Comparison of ENCODE assay signal across 9 cellular contexts in genomic region chr11:35214181-35214770, GRCh38.
DNase-seq lines count a peak whose midpoint lies in the region; ATAC-seq and TF ChIP-seq lines count a peak whose summit lies in the region.
"Had no signal": no experiment of that assay in that cellular context is flagged by ENCODE, and none has a peak within 500 bp of the region (broad histone marks: within the 10 kb centered on the region; RNA-seq: fewer than 3 reads in every experiment).

No MANE protein-coding gene starts in this region.

- CTCF ChIA-PET in HCT116 (lab: Charles Lee): no interaction called here

- TF ChIP-seq RAD21 in HCT116 (IDR thresholded peaks at IDR 0.05; ENCODE audit: low read depth): no peak

- peaks cover 46 to 64% of the 10 kb centered on the region in 2 experiments for H3K36me3 ChIP-seq in HCT116 (ENCODE audit: control insufficient read depth in 1 of 2, insufficient read depth in 2 of 2, low read length in 2 of 2)

- H3K4me1 ChIP-seq in HCT116 (ENCODE audit: control insufficient read depth in 1 of 2, insufficient read depth in 2 of 2, low read length in 2 of 2): peaks cover 16 to 44% of the 10 kb centered on the region in 2 experiments

- H3K9ac ChIP-seq in HCT116 (ENCODE audit: low read length): no peak overlapping the region

- H3K9me2 ChIP-seq in HCT116 (ENCODE audit: insufficient read depth): no peaks in the 10 kb centered on the region

- no peak for TF ChIP-seq CTCF in HCT116 (IDR thresholded peaks at IDR 0.05 in 2 of 3, conservative IDR thresholded peaks at IDR 0.05 in 1 of 3; ENCODE audit: borderline replicate concordance in 1 of 3, insufficient read depth in 1 of 3, low read depth in 2 of 3, low read length in 2 of 3)

- no peak overlapping the region for H2AFZ ChIP-seq in HCT116 (ENCODE audit: low read depth, low read length, poor library complexity, severe bottlenecking)

- TF ChIP-seq POLR2A in HCT116 (IDR thresholded peaks at IDR 0.05; ENCODE audit: borderline replicate concordance, extremely low read depth, insufficient read depth, insufficient read length): no peak

- peak overlapping the region; percentile 35 for H3K4me2 ChIP-seq in HCT116 (ENCODE audit: low read length)

- RAD21 ChIA-PET in HCT116 (lab: Charles Lee; ENCODE audit: low non-redundant PET in 1 of 2, low total read pairs in 2 of 2, uncharacterized antibody in 2 of 2, unreplicated experiment in 2 of 2): no interaction called here

- no peaks in the 10 kb centered on the region for H3K27me3 ChIP-seq in HCT116 (ENCODE audit: insufficient read depth, low read length)

- no TSS peak for BruUV-seq in HCT116 (replicated peaks; lab: Mats Ljungman, UMichigan)

- H3K4me3 ChIP-seq in HCT116 (replicated peaks in 1 of 2; ENCODE audit: low read depth in 1 of 2, low read length in 2 of 2): no peak overlapping the region

- H4K20me1 ChIP-seq in HCT116 (ENCODE audit: insufficient read depth): no peaks in the 10 kb centered on the region

- peaks cover 5% of the 10 kb centered on the region; the same call in 1 of the 2 replicates for H3K79me2 ChIP-seq in HCT116 (ENCODE audit: insufficient read depth, low read length)

- POLR2A ChIA-PET in HCT116 (lab: Charles Lee): interaction anchor here (0.7 kb wide), 1 partner anchor 254 kb away, joined by 4 read pairs; no protein-coding TSS in a partner anchor

- intact Hi-C loops in HCT116 (cut with micrococcal nuclease): no loop called here

- H3K9me3 ChIP-seq in HCT116 (ENCODE audit: control insufficient read depth in 1 of 2, insufficient read depth in 1 of 2, low read depth in 1 of 2, low read length in 2 of 2): no peaks in the 10 kb centered on the region

- DNase-seq in HCT116 (ENCODE audit: low read depth, low spot score) (no peak), epithelial cell of prostate (ENCODE audit: low read depth, low spot score) (no peak), smooth muscle cell of the brain vasculature (ENCODE audit: low read depth, low spot score) (peak; percentile 36), COLO668 (lab: John Stamatoyannopoulos, UW; ENCODE audit: unreplicated experiment) (no peak), GDM1 (lab: John Stamatoyannopoulos, UW) (no peak)
- DNase-seq: NCI-H1092 treated with DMSO at 0.1 percent for 48 hours, NCI-H345 had no signal

- ATAC-seq in HCT116: 0 out of 2 replicates have a peak, but pooled peaks have one; percentile 2
- peak; percentile 29; the same call in 2 of the 3 replicates for ATAC-seq in SK-N-SH treated with all-trans-retinoic acid at 6 μM for 48 hours
- ATAC-seq in HG02588 (IDR thresholded peaks at IDR 0.05; ENCODE audit: unreplicated experiment): no peak

- H3K27ac ChIP-seq in HCT116 (ENCODE audit: low read depth, low read length): peak overlapping the region; percentile 6; the same call in 1 of the 2 replicates
- peak overlapping the region; percentile 45 for H3K27ac ChIP-seq in epithelial cell of prostate

TF ChIP-seq in HCT116, 20 proteins besides CTCF, POLR2A, EP300 and RAD21 (continues in another document):
- TF ChIP-seq SP1 (IDR thresholded peaks at IDR 0.05; ENCODE audit: low read depth) (no peak), ZBTB33 (IDR thresholded peaks at IDR 0.05; ENCODE audit: extremely low read depth, insufficient replicate concordance, low read length) (no peak), FOSL1 (IDR thresholded peaks at IDR 0.05; ENCODE audit: low read depth) (no peak), SRF (IDR thresholded peaks at IDR 0.05; ENCODE audit: low read depth) (no peak), ELF1 (IDR thresholded peaks at IDR 0.05; ENCODE audit: borderline replicate concordance, low read depth) (no peak), TCF7L2 (IDR thresholded peaks at IDR 0.05; ENCODE audit: borderline replicate concordance, extremely low read depth, insufficient read depth, insufficient read length) (no peak), EZH2phosphoT487 (IDR thresholded peaks at IDR 0.05; ENCODE audit: borderline replicate concordance) (no peak), CBX3 (IDR thresholded peaks at IDR 0.05; ENCODE audit: low read depth) (no peak), EGR1 (IDR thresholded peaks at IDR 0.05; ENCODE audit: low read depth) (no peak), ZNF274 (IDR thresholded peaks at IDR 0.05; ENCODE audit: low read depth, low read length) (no peak), EZH2 (IDR thresholded peaks at IDR 0.05) (no peak), ZFX (IDR thresholded peaks at IDR 0.05) (no peak)
- TF ChIP-seq, protein P1, sequence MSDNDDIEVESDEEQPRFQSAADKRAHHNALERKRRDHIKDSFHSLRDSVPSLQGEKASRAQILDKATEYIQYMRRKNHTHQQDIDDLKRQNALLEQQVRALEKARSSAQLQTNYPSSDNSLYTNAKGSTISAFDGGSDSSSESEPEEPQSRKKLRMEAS (IDR thresholded peaks at IDR 0.05): no peak

TF ChIP-seq in SK-N-SH treated with all-trans-retinoic acid at 6 μM for 48 hours, 23 proteins besides CTCF, POLR2A, EP300 and RAD21:
- TF ChIP-seq OSR1 (CRISPR knock-in tag; IDR thresholded peaks at IDR 0.05) (no peak), CSDC2 (CRISPR knock-in tag; IDR thresholded peaks at IDR 0.05) (no peak), SNAI2 (CRISPR knock-in tag; IDR thresholded peaks at IDR 0.05) (no peak), ZC3H10 (CRISPR knock-in tag; IDR thresholded peaks at IDR 0.05) (no peak), ZFP3 (CRISPR knock-in tag; IDR thresholded peaks at IDR 0.05) (no peak), ARNTL (CRISPR knock-in tag; IDR thresholded peaks at IDR 0.05; ENCODE audit: borderline replicate concordance, low read depth) (no peak), GLIS3 (CRISPR knock-in tag; IDR thresholded peaks at IDR 0.05) (no peak), POU6F1 (CRISPR knock-in tag; IDR thresholded peaks at IDR 0.05; ENCODE audit: borderline replicate concordance, low read depth) (no peak)
- TF ChIP-seq, protein P2, sequence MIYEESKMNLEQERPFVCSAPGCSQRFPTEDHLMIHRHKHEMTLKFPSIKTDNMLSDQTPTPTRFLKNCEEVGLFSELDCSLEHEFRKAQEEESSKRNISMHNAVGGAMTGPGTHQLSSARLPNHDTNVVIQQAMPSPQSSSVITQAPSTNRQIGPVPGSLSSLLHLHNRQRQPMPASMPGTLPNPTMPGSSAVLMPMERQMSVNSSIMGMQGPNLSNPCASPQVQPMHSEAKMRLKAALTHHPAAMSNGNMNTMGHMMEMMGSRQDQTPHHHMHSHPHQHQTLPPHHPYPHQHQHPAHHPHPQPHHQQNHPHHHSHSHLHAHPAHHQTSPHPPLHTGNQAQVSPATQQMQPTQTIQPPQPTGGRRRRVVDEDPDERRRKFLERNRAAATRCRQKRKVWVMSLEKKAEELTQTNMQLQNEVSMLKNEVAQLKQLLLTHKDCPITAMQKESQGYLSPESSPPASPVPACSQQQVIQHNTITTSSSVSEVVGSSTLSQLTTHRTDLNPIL (CRISPR knock-in tag; IDR thresholded peaks at IDR 0.05; ENCODE audit: low read depth): no peak
